ENCODE assay signal across 2 cellular contexts in genomic region chr10:16987976-16988610, GRCh38.
TF ChIP-seq lines count a peak whose summit lies in the region.

No MANE protein-coding gene starts in this region.

TF ChIP-seq in IMR-90, 13 proteins besides CTCF, POLR2A, EP300 and RAD21:
- no peak for TF ChIP-seq USF2 (IDR thresholded peaks at IDR 0.05; ENCODE audit: low read depth, low read length)
- no peak for TF ChIP-seq RCOR1 (IDR thresholded peaks at IDR 0.05; ENCODE audit: insufficient replicate concordance, low read length)
- TF ChIP-seq BHLHE40 (IDR thresholded peaks at IDR 0.05; ENCODE audit: low read depth, low read length): no peak
- TF ChIP-seq NFE2L2 (IDR thresholded peaks at IDR 0.05; ENCODE audit: low read depth, low read length): no peak
- TF ChIP-seq, protein P1, sequence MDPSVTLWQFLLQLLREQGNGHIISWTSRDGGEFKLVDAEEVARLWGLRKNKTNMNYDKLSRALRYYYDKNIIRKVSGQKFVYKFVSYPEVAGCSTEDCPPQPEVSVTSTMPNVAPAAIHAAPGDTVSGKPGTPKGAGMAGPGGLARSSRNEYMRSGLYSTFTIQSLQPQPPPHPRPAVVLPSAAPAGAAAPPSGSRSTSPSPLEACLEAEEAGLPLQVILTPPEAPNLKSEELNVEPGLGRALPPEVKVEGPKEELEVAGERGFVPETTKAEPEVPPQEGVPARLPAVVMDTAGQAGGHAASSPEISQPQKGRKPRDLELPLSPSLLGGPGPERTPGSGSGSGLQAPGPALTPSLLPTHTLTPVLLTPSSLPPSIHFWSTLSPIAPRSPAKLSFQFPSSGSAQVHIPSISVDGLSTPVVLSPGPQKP (IDR thresholded peaks at IDR 0.05; ENCODE audit: borderline replicate concordance, low read depth, low read length): no peak
- TF ChIP-seq MXI1 (IDR thresholded peaks at IDR 0.05; ENCODE audit: borderline replicate concordance, low read depth, low read length): no peak
- TF ChIP-seq CHD1 (IDR thresholded peaks at IDR 0.05; ENCODE audit: low read depth, low read length): no peak
- TF ChIP-seq CEBPB (IDR thresholded peaks at IDR 0.05; ENCODE audit: low read depth, low read length): no peak
- no peak for TF ChIP-seq MAZ (IDR thresholded peaks at IDR 0.05; ENCODE audit: borderline replicate concordance, low read depth, low read length)
- TF ChIP-seq SMC3 (IDR thresholded peaks at IDR 0.05; ENCODE audit: low read depth, low read length): no peak
- TF ChIP-seq MAFK (IDR thresholded peaks at IDR 0.05; ENCODE audit: low read depth, low read length): no peak

TF ChIP-seq in K562, 482 proteins besides CTCF, POLR2A, EP300 and RAD21:
- TF ChIP-seq, protein P2, sequence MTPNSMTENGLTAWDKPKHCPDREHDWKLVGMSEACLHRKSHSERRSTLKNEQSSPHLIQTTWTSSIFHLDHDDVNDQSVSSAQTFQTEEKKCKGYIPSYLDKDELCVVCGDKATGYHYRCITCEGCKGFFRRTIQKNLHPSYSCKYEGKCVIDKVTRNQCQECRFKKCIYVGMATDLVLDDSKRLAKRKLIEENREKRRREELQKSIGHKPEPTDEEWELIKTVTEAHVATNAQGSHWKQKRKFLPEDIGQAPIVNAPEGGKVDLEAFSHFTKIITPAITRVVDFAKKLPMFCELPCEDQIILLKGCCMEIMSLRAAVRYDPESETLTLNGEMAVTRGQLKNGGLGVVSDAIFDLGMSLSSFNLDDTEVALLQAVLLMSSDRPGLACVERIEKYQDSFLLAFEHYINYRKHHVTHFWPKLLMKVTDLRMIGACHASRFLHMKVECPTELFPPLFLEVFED (CRISPR knock-in tag; conservative IDR thresholded peaks at IDR 0.05): no peak
- TF ChIP-seq ELF1 (tag; IDR thresholded peaks at IDR 0.05) (no peak), MGA (IDR thresholded peaks at IDR 0.05) (peak; percentile 16; the same call in 1 of the 2 replicates), PHB2 (IDR thresholded peaks at IDR 0.05; ENCODE audit: low read depth) (no peak), HDAC8 (tag; IDR thresholded peaks at IDR 0.05) (no peak), ZNF143 (CRISPR knock-in tag; IDR thresholded peaks at IDR 0.05) (no peak), MNT (conservative IDR thresholded peaks at IDR 0.05) (no peak), CEBPB (tag; IDR thresholded peaks at IDR 0.05) (peak; percentile 71), ZNF785 (CRISPR knock-in tag; IDR thresholded peaks at IDR 0.05) (no peak), RFX7 (CRISPR knock-in tag; IDR thresholded peaks at IDR 0.05) (no peak), U2AF1 (optimal IDR thresholded peaks at IDR 0.05; ENCODE audit: low read depth, low read length) (no peak)
- TF ChIP-seq, protein P3, sequence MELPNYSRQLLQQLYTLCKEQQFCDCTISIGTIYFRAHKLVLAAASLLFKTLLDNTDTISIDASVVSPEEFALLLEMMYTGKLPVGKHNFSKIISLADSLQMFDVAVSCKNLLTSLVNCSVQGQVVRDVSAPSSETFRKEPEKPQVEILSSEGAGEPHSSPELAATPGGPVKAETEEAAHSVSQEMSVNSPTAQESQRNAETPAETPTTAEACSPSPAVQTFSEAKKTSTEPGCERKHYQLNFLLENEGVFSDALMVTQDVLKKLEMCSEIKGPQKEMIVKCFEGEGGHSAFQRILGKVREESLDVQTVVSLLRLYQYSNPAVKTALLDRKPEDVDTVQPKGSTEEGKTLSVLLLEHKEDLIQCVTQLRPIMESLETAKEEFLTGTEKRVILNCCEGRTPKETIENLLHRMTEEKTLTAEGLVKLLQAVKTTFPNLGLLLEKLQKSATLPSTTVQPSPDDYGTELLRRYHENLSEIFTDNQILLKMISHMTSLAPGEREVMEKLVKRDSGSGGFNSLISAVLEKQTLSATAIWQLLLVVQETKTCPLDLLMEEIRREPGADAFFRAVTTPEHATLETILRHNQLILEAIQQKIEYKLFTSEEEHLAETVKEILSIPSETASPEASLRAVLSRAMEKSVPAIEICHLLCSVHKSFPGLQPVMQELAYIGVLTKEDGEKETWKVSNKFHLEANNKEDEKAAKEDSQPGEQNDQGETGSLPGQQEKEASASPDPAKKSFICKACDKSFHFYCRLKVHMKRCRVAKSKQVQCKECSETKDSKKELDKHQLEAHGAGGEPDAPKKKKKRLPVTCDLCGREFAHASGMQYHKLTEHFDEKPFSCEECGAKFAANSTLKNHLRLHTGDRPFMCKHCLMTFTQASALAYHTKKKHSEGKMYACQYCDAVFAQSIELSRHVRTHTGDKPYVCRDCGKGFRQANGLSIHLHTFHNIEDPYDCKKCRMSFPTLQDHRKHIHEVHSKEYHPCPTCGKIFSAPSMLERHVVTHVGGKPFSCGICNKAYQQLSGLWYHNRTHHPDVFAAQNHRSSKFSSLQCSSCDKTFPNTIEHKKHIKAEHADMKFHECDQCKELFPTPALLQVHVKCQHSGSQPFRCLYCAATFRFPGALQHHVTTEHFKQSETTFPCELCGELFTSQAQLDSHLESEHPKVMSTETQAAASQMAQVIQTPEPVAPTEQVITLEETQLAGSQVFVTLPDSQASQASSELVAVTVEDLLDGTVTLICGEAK (IDR thresholded peaks at IDR 0.05): no peak
- TF ChIP-seq, protein P3 (CRISPR knock-in tag; IDR thresholded peaks at IDR 0.05): no peak
- TF ChIP-seq, protein P4, sequence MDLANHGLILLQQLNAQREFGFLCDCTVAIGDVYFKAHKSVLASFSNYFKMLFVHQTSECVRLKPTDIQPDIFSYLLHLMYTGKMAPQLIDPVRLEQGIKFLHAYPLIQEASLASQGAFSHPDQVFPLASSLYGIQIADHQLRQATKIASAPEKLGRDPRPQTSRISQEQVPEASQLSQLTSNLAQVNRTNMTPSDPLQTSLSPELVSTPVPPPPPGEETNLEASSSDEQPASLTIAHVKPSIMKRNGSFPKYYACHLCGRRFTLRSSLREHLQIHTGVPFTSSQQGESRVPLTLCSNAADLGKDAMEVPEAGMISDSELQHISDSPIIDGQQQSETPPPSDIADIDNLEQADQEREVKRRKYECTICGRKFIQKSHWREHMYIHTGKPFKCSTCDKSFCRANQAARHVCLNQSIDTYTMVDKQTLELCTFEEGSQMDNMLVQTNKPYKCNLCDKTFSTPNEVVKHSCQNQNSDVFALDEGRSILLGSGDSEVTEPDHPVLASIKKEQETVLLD (IDR thresholded peaks at IDR 0.05): no peak
